8 cellular contexts compared by ENCODE assay signal in genomic region chr22:41621911-41622179, GRCh38. TPM values are rescaled to one million over a fixed set of nuclear protein-coding genes. Genes with fewer than 3 reads are reported as not detected.
DNase-seq lines count a peak whose midpoint lies in the region; ATAC-seq and TF ChIP-seq lines count a peak whose summit lies in the region.

No MANE protein-coding gene starts in this region.

- H3K36me3 Mint-ChIP-seq in activated T-helper 17 cell treated with anti-CD3 and anti-CD28 coated beads, Interleukin-2, amount 50 U/mL, for 72 hours (ENCODE audit: low read depth), result peaks cover 67% of the 10 kb centered on the region
- peaks cover 94% of the 10 kb centered on the region for H3K36me3 Mint-ChIP-seq in stimulated activated effector memory CD8-positive, alpha-beta T cell treated with anti-CD3 and anti-CD28 coated beads, Interleukin-12 subunit alpha, Interleukin-12 subunit beta, amount 100 ng/mL, for 72 hours

- H3K27ac Mint-ChIP-seq in activated T-helper 17 cell treated with anti-CD3 and anti-CD28 coated beads, Interleukin-2, amount 50 U/mL, for 72 hours, result peak overlapping the region; percentile 97
- peak overlapping the region; percentile 99 for H3K27ac Mint-ChIP-seq in stimulated activated effector memory CD8-positive, alpha-beta T cell treated with anti-CD3 and anti-CD28 coated beads, Interleukin-12 subunit alpha, Interleukin-12 subunit beta, amount 100 ng/mL, for 72 hours

- H3K9me3 Mint-ChIP-seq in activated T-helper 17 cell treated with anti-CD3 and anti-CD28 coated beads, Interleukin-2, amount 50 U/mL, for 72 hours, result no peaks in the 10 kb centered on the region
- H3K9me3 Mint-ChIP-seq in stimulated activated effector memory CD8-positive, alpha-beta T cell treated with anti-CD3 and anti-CD28 coated beads, Interleukin-12 subunit alpha, Interleukin-12 subunit beta, amount 100 ng/mL, for 72 hours, result no peaks in the 10 kb centered on the region

- no peaks in the 10 kb centered on the region for H3K9me3 ChIP-seq in iPS-15b (ENCODE audit: control insufficient read depth, insufficient read depth, low read length)

- H3K4me3 ChIP-seq in HL-60 (replicated peaks; ENCODE audit: insufficient read depth, low read length), result peak overlapping the region; percentile 89
- H3K4me3 ChIP-seq in iPS-15b (ENCODE audit: low read depth, low read length), result peak overlapping the region; percentile 98

- H3K4me1 Mint-ChIP-seq in activated T-helper 17 cell treated with anti-CD3 and anti-CD28 coated beads, Interleukin-2, amount 50 U/mL, for 72 hours, result peaks cover 15% of the 10 kb centered on the region
- peaks cover 44% of the 10 kb centered on the region for H3K4me1 Mint-ChIP-seq in stimulated activated effector memory CD8-positive, alpha-beta T cell treated with anti-CD3 and anti-CD28 coated beads, Interleukin-12 subunit alpha, Interleukin-12 subunit beta, amount 100 ng/mL, for 72 hours

- H3K4me1 ChIP-seq in iPS-15b (ENCODE audit: control insufficient read depth, insufficient read depth, low read length), result peaks cover 13% of the 10 kb centered on the region

- H3K27me3 ChIP-seq in HL-60 (ENCODE audit: insufficient read depth, poor library complexity, severe bottlenecking) (no peaks in the 10 kb centered on the region), iPS-15b (ENCODE audit: control insufficient read depth, insufficient read depth, low read length) (no peaks in the 10 kb centered on the region)

- ATAC-seq in activated T-helper 17 cell treated with anti-CD3 and anti-CD28 coated beads, Interleukin-2, amount 50 U/mL, for 72 hours (replicated peaks), result no peak
- ATAC-seq in stimulated activated effector memory CD8-positive, alpha-beta T cell treated with anti-CD3 and anti-CD28 coated beads, Interleukin-12 subunit alpha, Interleukin-12 subunit beta, amount 100 ng/mL, for 72 hours, result no peak
- no peak for ATAC-seq in HG02678 (IDR thresholded peaks at IDR 0.05; ENCODE audit: unreplicated experiment)

- peak overlapping the region; percentile 99 for H3K4me3 Mint-ChIP-seq in activated T-helper 17 cell treated with anti-CD3 and anti-CD28 coated beads, Interleukin-2, amount 50 U/mL, for 72 hours
- peak overlapping the region; percentile 99 for H3K4me3 Mint-ChIP-seq in stimulated activated effector memory CD8-positive, alpha-beta T cell treated with anti-CD3 and anti-CD28 coated beads, Interleukin-12 subunit alpha, Interleukin-12 subunit beta, amount 100 ng/mL, for 72 hours

- DNase-seq in HL-60 (ENCODE audit: low read depth in 1 of 2, low spot score in 1 of 2) (no peak), NCI-H526 (lab: John Stamatoyannopoulos, UW) (no peak)
- DNase-seq in stimulated activated effector memory CD8-positive, alpha-beta T cell treated with anti-CD3 and anti-CD28 coated beads, Interleukin-12 subunit alpha, Interleukin-12 subunit beta, amount 100 ng/mL, for 72 hours (ENCODE audit: low spot score in 2 of 2), result no peak
- DNase-seq in stimulated activated naive CD4-positive, alpha-beta T cell (lab: John Stamatoyannopoulos, UW), result no peak
- no peak for DNase-seq in activated CD4-positive, alpha-beta T cell treated with anti-CD3 and anti-CD28 coated beads for 1 hour

- TF ChIP-seq CTCF in HL-60 (IDR thresholded peaks at IDR 0.05; ENCODE audit: insufficient read depth, low read length), result no peak

- peaks cover 24% of the 10 kb centered on the region for H3K36me3 ChIP-seq in iPS-15b (ENCODE audit: control insufficient read depth, insufficient read depth, low read length)

- no peaks in the 10 kb centered on the region for H3K27me3 Mint-ChIP-seq in activated T-helper 17 cell treated with anti-CD3 and anti-CD28 coated beads, Interleukin-2, amount 50 U/mL, for 72 hours

- peak overlapping the region; percentile 85 for H3K9ac ChIP-seq in iPS-15b (ENCODE audit: low read depth, low read length)

- peak overlapping the region; percentile 94 for H3K27ac ChIP-seq in HL-60 (replicated peaks)

RNA-seq across cellular contexts. Expression of gene XRCC6, which starts 0.8 kb away (rescaled TPM):
- 100 to 1,000 TPM; 237 to 428 TPM for total RNA-seq in activated T-helper 17 cell treated with anti-CD3 and anti-CD28 coated beads, Interleukin-2, amount 50 U/mL, for 72 hours

RNA-seq across cellular contexts. Expression of gene DESI1, which starts 1.0 kb away (rescaled TPM):
- total RNA-seq in activated T-helper 17 cell treated with anti-CD3 and anti-CD28 coated beads, Interleukin-2, amount 50 U/mL, for 72 hours, result 10 to 100 TPM; 31.1 to 60.3 TPM

RNA-seq across cellular contexts. Expression of gene PMM1, which starts 32.2 kb away (rescaled TPM):
- total RNA-seq in activated T-helper 17 cell treated with anti-CD3 and anti-CD28 coated beads, Interleukin-2, amount 50 U/mL, for 72 hours, result 10 to 100 TPM; 41.0 to 54.7 TPM
